In genomic region chr5:150530423-150530822, GRCh38 we compare ENCODE assay signal across 20 cellular contexts. TPM values are rescaled to one million over a fixed set of nuclear protein-coding genes. Genes with fewer than 3 reads are reported as not detected.
DNase-seq lines count a peak whose midpoint lies in the region; ATAC-seq and TF ChIP-seq lines count a peak whose summit lies in the region.
"Had no signal": no experiment of that assay in that cellular context is flagged by ENCODE, and none has a peak within 500 bp of the region (broad histone marks: within the 10 kb centered on the region; RNA-seq: fewer than 3 reads in every experiment).

No MANE protein-coding gene starts in this region.

- ATAC-seq in left ventricle myocardium superior (no peak), HG03139 (IDR thresholded peaks at IDR 0.05; ENCODE audit: unreplicated experiment) (no peak)
- ATAC-seq: HepG2 had no signal

- H3K27ac Mint-ChIP-seq in chondrocyte (ENCODE audit: unreplicated experiment), result peak overlapping the region; percentile 84
- H3K27ac Mint-ChIP-seq: B cell had no signal

- DNase-seq in left ventricle myocardium inferior (no peak), left ventricle myocardium superior (no peak), chondrocyte (ENCODE audit: low spot score) (no peak), DMS 273 treated with DMSO at 0.1 percent for 48 hours (lab: John Stamatoyannopoulos, UW) (no peak), NCI-H446 (lab: John Stamatoyannopoulos, UW) (no peak)
- DNase-seq: Caco-2, DMS153, GDM1, KBM-7, NCI-H1105 treated with DMSO at 0.1 percent for 48 hours, NCI-H1694 treated with DMSO at 0.1 percent for 48 hours, NCI-H2107, NCI-H2227 treated with DMSO at 0.1 percent for 48 hours, NCI-H524 treated with DMSO at 0.1 percent for 48 hours, SJCRH30 had no signal

- H3K27me3 ChIP-seq in left ventricle myocardium inferior (ENCODE audit: low read depth), result no peaks in the 10 kb centered on the region
- no peaks in the 10 kb centered on the region for H3K27me3 ChIP-seq in neutrophil
- H3K27me3 ChIP-seq: SJCRH30 had no signal

- H3K9me3 Mint-ChIP-seq in chondrocyte (ENCODE audit: low read depth), result no peaks in the 10 kb centered on the region

- no peaks in the 10 kb centered on the region for H3K27me3 Mint-ChIP-seq in chondrocyte (ENCODE audit: low read depth)
- H3K27me3 Mint-ChIP-seq: B cell had no signal

- peaks cover 14% of the 10 kb centered on the region for H3K36me3 Mint-ChIP-seq in chondrocyte (ENCODE audit: low read depth)

- H3K4me1 Mint-ChIP-seq in chondrocyte (ENCODE audit: low read depth), result peaks cover 43% of the 10 kb centered on the region
- H3K4me1 Mint-ChIP-seq: B cell had no signal

- no peak overlapping the region for H3K4me3 Mint-ChIP-seq in chondrocyte (ENCODE audit: unreplicated experiment)
- H3K4me3 Mint-ChIP-seq: B cell had no signal

- H3K4me3 ChIP-seq in left ventricle myocardium inferior (no peak overlapping the region), neutrophil (ENCODE audit: low read depth in 1 of 2, low read length in 1 of 2) (no peak overlapping the region)
- H3K4me3 ChIP-seq: HAP-1, SJCRH30 had no signal

- peak overlapping the region; percentile 52 for H3K27ac ChIP-seq in left ventricle myocardium inferior (replicated peaks)
- peak overlapping the region; percentile 5 for H3K27ac ChIP-seq in neutrophil
- H3K27ac ChIP-seq: SJCRH30 had no signal

- peaks cover 59% of the 10 kb centered on the region for H3K36me3 ChIP-seq in left ventricle myocardium inferior
- peaks cover 96% of the 10 kb centered on the region for H3K36me3 ChIP-seq in neutrophil

- H3K9me3 ChIP-seq in left ventricle myocardium inferior (replicated peaks), result no peaks in the 10 kb centered on the region
- peaks cover 5% of the 10 kb centered on the region for H3K9me3 ChIP-seq in neutrophil
- H3K9me3 ChIP-seq: Caco-2, HAP-1, SJCRH30 had no signal

- intact Hi-C loops in left ventricle myocardium inferior (cut with micrococcal nuclease), result no loop called here
- intact Hi-C loops in left ventricle myocardium superior (cut with micrococcal nuclease), result no loop called here

- TF ChIP-seq CTCF in left ventricle myocardium inferior (IDR thresholded peaks at IDR 0.05; ENCODE audit: borderline replicate concordance), result no peak
- no peak for TF ChIP-seq CTCF in chondrocyte (IDR thresholded peaks at IDR 0.05)
- TF ChIP-seq CTCF in neutrophil (IDR thresholded peaks at IDR 0.05), result no peak

- H3K4me1 ChIP-seq in left ventricle myocardium inferior (peaks cover 81% of the 10 kb centered on the region), neutrophil (ENCODE audit: control insufficient read depth in 1 of 2, insufficient read depth in 1 of 2, low read depth in 1 of 2, low read length in 1 of 2) (no peaks in the 10 kb centered on the region)
- H3K4me1 ChIP-seq: Caco-2, SJCRH30 had no signal

RNA-seq across cellular contexts. Expression of gene NDST1, which starts 22.5 kb away (rescaled TPM):
- total RNA-seq in left ventricle myocardium inferior (58.9 TPM), left ventricle myocardium superior (57.9 TPM), chondrocyte (223 to 229 TPM (median 228 TPM) in 3 replicates)
